In the genomic region with DNA sequence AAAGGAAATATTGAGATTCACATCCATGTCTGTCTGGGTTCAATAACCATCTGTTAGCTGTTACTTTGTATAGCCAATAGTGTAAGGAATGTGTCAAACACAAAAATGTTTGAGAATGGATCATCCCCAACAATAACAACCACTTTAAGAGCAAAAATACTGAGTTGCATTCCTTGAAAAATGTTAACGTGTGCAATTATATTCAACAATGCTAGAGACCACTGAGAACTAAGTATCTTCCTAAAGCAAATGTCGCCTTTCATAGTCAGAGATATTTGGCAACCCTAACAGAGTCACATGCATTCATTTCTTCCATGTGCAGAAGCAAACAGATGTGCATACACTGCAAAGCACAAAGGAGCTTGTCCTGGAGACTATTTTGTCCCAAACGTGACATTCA, we compare ENCODE assay signal across 1 cellular context.
TF ChIP-seq lines count a peak whose summit lies in the region.

No MANE protein-coding gene starts in this region.

TF ChIP-seq in HepG2, 621 proteins besides CTCF, POLR2A, EP300 and RAD21 (continued from another document):
- TF ChIP-seq, protein P1, sequence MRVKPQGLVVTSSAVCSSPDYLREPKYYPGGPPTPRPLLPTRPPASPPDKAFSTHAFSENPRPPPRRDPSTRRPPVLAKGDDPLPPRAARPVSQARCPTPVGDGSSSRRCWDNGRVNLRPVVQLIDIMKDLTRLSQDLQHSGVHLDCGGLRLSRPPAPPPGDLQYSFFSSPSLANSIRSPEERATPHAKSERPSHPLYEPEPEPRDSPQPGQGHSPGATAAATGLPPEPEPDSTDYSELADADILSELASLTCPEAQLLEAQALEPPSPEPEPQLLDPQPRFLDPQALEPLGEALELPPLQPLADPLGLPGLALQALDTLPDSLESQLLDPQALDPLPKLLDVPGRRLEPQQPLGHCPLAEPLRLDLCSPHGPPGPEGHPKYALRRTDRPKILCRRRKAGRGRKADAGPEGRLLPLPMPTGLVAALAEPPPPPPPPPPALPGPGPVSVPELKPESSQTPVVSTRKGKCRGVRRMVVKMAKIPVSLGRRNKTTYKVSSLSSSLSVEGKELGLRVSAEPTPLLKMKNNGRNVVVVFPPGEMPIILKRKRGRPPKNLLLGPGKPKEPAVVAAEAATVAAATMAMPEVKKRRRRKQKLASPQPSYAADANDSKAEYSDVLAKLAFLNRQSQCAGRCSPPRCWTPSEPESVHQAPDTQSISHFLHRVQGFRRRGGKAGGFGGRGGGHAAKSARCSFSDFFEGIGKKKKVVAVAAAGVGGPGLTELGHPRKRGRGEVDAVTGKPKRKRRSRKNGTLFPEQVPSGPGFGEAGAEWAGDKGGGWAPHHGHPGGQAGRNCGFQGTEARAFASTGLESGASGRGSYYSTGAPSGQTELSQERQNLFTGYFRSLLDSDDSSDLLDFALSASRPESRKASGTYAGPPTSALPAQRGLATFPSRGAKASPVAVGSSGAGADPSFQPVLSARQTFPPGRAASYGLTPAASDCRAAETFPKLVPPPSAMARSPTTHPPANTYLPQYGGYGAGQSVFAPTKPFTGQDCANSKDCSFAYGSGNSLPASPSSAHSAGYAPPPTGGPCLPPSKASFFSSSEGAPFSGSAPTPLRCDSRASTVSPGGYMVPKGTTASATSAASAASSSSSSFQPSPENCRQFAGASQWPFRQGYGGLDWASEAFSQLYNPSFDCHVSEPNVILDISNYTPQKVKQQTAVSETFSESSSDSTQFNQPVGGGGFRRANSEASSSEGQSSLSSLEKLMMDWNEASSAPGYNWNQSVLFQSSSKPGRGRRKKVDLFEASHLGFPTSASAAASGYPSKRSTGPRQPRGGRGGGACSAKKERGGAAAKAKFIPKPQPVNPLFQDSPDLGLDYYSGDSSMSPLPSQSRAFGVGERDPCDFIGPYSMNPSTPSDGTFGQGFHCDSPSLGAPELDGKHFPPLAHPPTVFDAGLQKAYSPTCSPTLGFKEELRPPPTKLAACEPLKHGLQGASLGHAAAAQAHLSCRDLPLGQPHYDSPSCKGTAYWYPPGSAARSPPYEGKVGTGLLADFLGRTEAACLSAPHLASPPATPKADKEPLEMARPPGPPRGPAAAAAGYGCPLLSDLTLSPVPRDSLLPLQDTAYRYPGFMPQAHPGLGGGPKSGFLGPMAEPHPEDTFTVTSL (CRISPR knock-in tag; IDR thresholded peaks at IDR 0.05; ENCODE audit: borderline replicate concordance), result no peak
